Comparison of ENCODE assay signal across 8 cellular contexts in the genomic region with DNA sequence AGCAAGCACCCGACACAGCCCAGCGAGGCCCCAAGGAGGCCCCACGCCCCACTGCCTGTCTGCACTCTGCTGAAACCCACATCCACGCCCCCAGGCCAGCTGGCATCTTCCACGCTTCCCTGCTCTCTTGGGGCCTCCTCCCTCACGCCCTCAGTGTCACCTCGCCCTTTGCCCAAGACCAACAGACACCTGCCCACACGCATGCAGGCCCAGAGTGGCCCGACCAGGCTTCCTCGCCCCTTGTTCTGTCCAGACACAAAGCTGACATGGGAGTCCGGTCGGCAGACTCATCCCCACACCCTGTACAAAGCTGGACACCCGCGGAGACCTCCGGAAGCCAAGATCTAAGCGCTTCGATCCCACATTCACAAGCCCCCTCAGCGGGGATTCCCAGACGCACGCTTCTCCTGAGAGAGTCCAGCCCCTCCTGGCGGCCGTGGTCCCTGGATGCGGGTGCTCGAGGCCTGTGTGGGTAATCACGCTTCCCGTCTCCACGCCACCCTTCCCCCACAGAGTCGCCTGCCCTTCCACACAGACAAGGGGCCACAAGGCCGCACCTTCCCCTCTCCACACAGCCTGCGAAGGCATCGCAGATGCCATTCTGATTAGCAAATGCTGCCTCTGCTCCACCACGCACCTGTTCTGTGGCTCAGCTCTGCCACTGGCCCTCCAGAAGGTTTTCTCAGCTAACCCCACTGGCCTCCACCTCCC.
DNase-seq lines count a peak whose midpoint lies in the region; ATAC-seq and TF ChIP-seq lines count a peak whose summit lies in the region.

No MANE protein-coding gene starts in this region.

- H2AFZ ChIP-seq in PC-9: no peak overlapping the region

- no peaks in the 10 kb centered on the region for H3K36me3 ChIP-seq in right lobe of liver
- H3K36me3 ChIP-seq in PC-9 (ENCODE audit: low read depth): no peaks in the 10 kb centered on the region

- DNase-seq in GM10266 (ENCODE audit: extremely low spot score) (peak; percentile 71), right lobe of liver (peak in 2 of 3 donors; percentile 19 to 52), anterior cingulate cortex (lab: John Stamatoyannopoulos, UW) (no peak), COLO829 (ENCODE audit: low spot score) (no peak), PC-9 (no peak)

- POLR2A ChIA-PET in PC-9 (lab: Charles Lee; ENCODE audit: unreplicated experiment): no interaction called here

- intact Hi-C loops in right lobe of liver (cut with DNase I): no loop called here
- intact Hi-C loops in PC-9 (cut with micrococcal nuclease; ENCODE audit: unreplicated experiment): no loop called here

- ATAC-seq in GM21528 (IDR thresholded peaks at IDR 0.05; ENCODE audit: low FRiP score, unreplicated experiment) (peak; percentile 83), right lobe of liver (peak in 2 of 4 donors; percentile 9 to 40), GM18870 (IDR thresholded peaks at IDR 0.05; ENCODE audit: unreplicated experiment) (no peak)

- H3K4me1 ChIP-seq in right lobe of liver (no peaks in the 10 kb centered on the region), PC-9 (replicated peaks; ENCODE audit: insufficient read depth) (peaks cover 6% of the 10 kb centered on the region)

- BruUV-seq in PC-9 (replicated peaks; lab: Mats Ljungman, UMichigan): no TSS peak

- TF ChIP-seq RAD21 in Ishikawa (IDR thresholded peaks at IDR 0.05; ENCODE audit: low read depth): peak; percentile 35

- WGBS in right lobe of liver (ENCODE audit: insufficient coverage, low coverage, low lambda C conversion rate, missing lambda C conversion rate): 93% methylated on average over 21 of the region's 32 CpGs

- H3K9me3 ChIP-seq in right lobe of liver (no peaks in the 10 kb centered on the region), PC-9 (ENCODE audit: insufficient read depth, low read depth) (no peaks in the 10 kb centered on the region)

- no peaks in the 10 kb centered on the region for H3F3A ChIP-seq in PC-9 (ENCODE audit: insufficient read depth, low read depth)

- H3K4me3 ChIP-seq in right lobe of liver (no peak overlapping the region), PC-9 (no peak overlapping the region)

- no peaks in the 10 kb centered on the region for H4K20me1 ChIP-seq in PC-9 (ENCODE audit: insufficient read depth)

- no peaks in the 10 kb centered on the region for H3K79me2 ChIP-seq in PC-9 (ENCODE audit: low read depth)

- peak; percentile 97 for TF ChIP-seq EP300 in Ishikawa (IDR thresholded peaks at IDR 0.05; ENCODE audit: borderline replicate concordance)

- no peaks in the 10 kb centered on the region for H3K27me3 ChIP-seq in right lobe of liver
- H3K27me3 ChIP-seq in PC-9 (ENCODE audit: insufficient read depth, low read depth): no peaks in the 10 kb centered on the region

- H3K4me2 ChIP-seq in PC-9: no peak overlapping the region

- CTCF ChIA-PET in PC-9 (lab: Charles Lee): interaction anchor here (0.6 kb wide), 1 partner anchor 109 kb away, joined by 3 read pairs; no protein-coding TSS in a partner anchor

- H3K27ac ChIP-seq in right lobe of liver (no peak overlapping the region), PC-9 (no peak overlapping the region)

- TF ChIP-seq POLR2A in right lobe of liver (IDR thresholded peaks at IDR 0.05): no peak

- H3K9me2 ChIP-seq in PC-9 (ENCODE audit: insufficient read depth): no peaks in the 10 kb centered on the region

- TF ChIP-seq CTCF in GM10266 (IDR thresholded peaks at IDR 0.05; ENCODE audit: control insufficient read depth, insufficient read depth, low read depth, missing control alignments): no peak
- TF ChIP-seq CTCF in right lobe of liver (IDR thresholded peaks at IDR 0.05): no peak
- TF ChIP-seq CTCF in PC-9 (conservative IDR thresholded peaks at IDR 0.05): no peak

TF ChIP-seq in Ishikawa, 13 proteins besides CTCF, POLR2A, EP300 and RAD21:
- TF ChIP-seq FOXM1 (IDR thresholded peaks at IDR 0.05; ENCODE audit: borderline replicate concordance, low read depth) (peak; percentile 87), ZBTB7A (IDR thresholded peaks at IDR 0.05; ENCODE audit: low read depth) (peak; percentile 82), NFIC (IDR thresholded peaks at IDR 0.05) (peak; percentile 91), TEAD4 (IDR thresholded peaks at IDR 0.05) (peak; percentile 90), YY1 (IDR thresholded peaks at IDR 0.05; ENCODE audit: low read depth) (peak; percentile 48; the same call in 1 of the 2 replicates), CEBPB (IDR thresholded peaks at IDR 0.05) (no peak), CREB1 (IDR thresholded peaks at IDR 0.05; ENCODE audit: low read depth) (no peak), TAF1 (IDR thresholded peaks at IDR 0.05; ENCODE audit: low read depth) (no peak), EGR1 (IDR thresholded peaks at IDR 0.05) (peak; percentile 77), TCF12 (IDR thresholded peaks at IDR 0.05; ENCODE audit: low read depth) (peak; percentile 99)
- TF ChIP-seq, protein P1, sequence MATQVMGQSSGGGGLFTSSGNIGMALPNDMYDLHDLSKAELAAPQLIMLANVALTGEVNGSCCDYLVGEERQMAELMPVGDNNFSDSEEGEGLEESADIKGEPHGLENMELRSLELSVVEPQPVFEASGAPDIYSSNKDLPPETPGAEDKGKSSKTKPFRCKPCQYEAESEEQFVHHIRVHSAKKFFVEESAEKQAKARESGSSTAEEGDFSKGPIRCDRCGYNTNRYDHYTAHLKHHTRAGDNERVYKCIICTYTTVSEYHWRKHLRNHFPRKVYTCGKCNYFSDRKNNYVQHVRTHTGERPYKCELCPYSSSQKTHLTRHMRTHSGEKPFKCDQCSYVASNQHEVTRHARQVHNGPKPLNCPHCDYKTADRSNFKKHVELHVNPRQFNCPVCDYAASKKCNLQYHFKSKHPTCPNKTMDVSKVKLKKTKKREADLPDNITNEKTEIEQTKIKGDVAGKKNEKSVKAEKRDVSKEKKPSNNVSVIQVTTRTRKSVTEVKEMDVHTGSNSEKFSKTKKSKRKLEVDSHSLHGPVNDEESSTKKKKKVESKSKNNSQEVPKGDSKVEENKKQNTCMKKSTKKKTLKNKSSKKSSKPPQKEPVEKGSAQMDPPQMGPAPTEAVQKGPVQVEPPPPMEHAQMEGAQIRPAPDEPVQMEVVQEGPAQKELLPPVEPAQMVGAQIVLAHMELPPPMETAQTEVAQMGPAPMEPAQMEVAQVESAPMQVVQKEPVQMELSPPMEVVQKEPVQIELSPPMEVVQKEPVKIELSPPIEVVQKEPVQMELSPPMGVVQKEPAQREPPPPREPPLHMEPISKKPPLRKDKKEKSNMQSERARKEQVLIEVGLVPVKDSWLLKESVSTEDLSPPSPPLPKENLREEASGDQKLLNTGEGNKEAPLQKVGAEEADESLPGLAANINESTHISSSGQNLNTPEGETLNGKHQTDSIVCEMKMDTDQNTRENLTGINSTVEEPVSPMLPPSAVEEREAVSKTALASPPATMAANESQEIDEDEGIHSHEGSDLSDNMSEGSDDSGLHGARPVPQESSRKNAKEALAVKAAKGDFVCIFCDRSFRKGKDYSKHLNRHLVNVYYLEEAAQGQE (IDR thresholded peaks at IDR 0.05; ENCODE audit: low read depth): no peak
- TF ChIP-seq, protein P2, sequence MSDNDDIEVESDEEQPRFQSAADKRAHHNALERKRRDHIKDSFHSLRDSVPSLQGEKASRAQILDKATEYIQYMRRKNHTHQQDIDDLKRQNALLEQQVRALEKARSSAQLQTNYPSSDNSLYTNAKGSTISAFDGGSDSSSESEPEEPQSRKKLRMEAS (IDR thresholded peaks at IDR 0.05): peak; percentile 85
- TF ChIP-seq, protein P3, sequence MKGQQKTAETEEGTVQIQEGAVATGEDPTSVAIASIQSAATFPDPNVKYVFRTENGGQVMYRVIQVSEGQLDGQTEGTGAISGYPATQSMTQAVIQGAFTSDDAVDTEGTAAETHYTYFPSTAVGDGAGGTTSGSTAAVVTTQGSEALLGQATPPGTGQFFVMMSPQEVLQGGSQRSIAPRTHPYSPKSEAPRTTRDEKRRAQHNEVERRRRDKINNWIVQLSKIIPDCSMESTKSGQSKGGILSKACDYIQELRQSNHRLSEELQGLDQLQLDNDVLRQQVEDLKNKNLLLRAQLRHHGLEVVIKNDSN (IDR thresholded peaks at IDR 0.05): 0 out of 2 replicates have a peak, but pooled peaks have one; percentile 24

Comparison
In these comparisons a context has a peak if more than half of its experiments do, and no peak if none do; other contexts are left out.
1. DNase-seq: peak in GM10266 (single experiment) and right lobe of liver (2 of 3); none in anterior cingulate cortex (0 of 58), COLO829 (single experiment) and PC-9 (0 of 2).